In the genomic region with DNA sequence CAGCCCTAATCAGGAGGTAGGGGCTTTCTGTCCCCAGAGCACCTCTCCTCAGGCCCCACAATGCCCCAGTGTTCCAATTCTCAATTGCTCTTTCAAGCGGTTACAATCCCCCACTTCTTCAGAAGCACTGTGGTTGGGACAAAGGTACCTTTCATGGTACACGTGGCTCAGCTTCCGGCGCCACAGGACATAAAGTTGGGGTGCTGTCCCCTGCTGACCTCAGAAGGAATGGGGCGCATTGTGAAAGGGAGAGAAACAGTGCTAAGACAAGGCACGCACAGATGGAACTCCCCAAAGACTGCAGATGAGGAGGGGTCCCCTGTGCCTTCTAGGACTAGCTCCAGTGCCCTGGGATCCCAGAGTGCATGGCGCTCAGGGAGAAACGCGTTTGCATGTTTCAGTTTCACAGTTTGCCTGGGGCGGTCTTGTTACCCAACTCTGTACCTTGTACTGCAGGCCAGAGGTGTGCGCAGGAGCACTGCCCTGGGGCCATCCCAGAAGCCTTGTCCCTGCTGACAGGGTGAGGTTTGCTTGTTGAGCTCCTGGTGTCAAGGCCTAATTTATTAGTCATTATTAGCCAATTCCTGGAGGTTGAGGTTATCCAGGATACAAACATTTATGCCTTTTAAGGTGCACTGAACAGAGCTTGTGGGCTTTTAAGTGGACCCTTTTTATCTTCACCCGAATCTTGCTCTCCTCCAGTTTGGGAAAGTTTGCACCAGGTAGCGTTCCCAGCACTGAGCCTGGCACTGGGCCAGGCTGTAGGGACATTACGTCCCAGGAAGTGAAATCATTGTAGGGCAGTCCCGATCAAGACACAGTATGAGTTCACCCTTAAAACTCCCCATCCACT, we compare ENCODE assay signal across 14 cellular contexts. TPM values are rescaled to one million over a fixed set of nuclear protein-coding genes. Genes with fewer than 3 reads are reported as not detected.
DNase-seq lines count a peak whose midpoint lies in the region; ATAC-seq and TF ChIP-seq lines count a peak whose summit lies in the region.
"Had no signal": no experiment of that assay in that cellular context is flagged by ENCODE, and none has a peak within 500 bp of the region (broad histone marks: within the 10 kb centered on the region; RNA-seq: fewer than 3 reads in every experiment).

No MANE protein-coding gene starts in this region.

- H2AFZ ChIP-seq in KMS-11 (ENCODE audit: low read depth) (peak overlapping the region; percentile 14), mammary epithelial cell (ENCODE audit: low read depth, low read length) (no peak overlapping the region)

- intact Hi-C loops in mammary epithelial cell (cut with micrococcal nuclease), result no loop called here
- intact Hi-C loops in spleen (cut with DNase I; ENCODE audit: low total_unique reads), result no loop called here
- intact Hi-C loops in gastrocnemius medialis (cut with DNase I; ENCODE audit: low total_unique reads), result no loop called here

- H3K4me2 ChIP-seq in KMS-11, result peak overlapping the region; percentile 69
- H3K4me2 ChIP-seq in mammary epithelial cell (ENCODE audit: insufficient read depth, low read depth, low read length), result no peak overlapping the region

- H3K27me3 ChIP-seq in KMS-11 (ENCODE audit: insufficient read depth, low read depth), result no peaks in the 10 kb centered on the region
- no peaks in the 10 kb centered on the region for H3K27me3 ChIP-seq in mammary epithelial cell (ENCODE audit: insufficient read depth, low read length)
- H3K27me3 ChIP-seq in spleen (replicated peaks in 1 of 7), result no peaks in the 10 kb centered on the region
- peaks cover 0 to 7% (median 0%) of the 10 kb centered on the region in 3 donors for H3K27me3 ChIP-seq in gastrocnemius medialis

- H3K4me3 ChIP-seq in KMS-11 (IDR thresholded peaks at IDR 0.05; ENCODE audit: insufficient read depth, low read depth, low read length) (no peak overlapping the region), mammary epithelial cell (replicated peaks in 1 of 3; ENCODE audit: insufficient read depth in 1 of 3, low read depth in 2 of 3, low read length in 3 of 3) (no peak overlapping the region), spleen (no peak overlapping the region), gastrocnemius medialis (no peak overlapping the region)

- 49% methylated on average over 14 of the region's 15 CpGs for WGBS in mammary epithelial cell (ENCODE audit: low coverage, missing lambda C conversion rate)
- 84 to 91% (median 86%) methylated on average over 15 of the region's 15 CpGs for WGBS in spleen, 5 donors

- peak overlapping the region; percentile 83 for H3K9ac ChIP-seq in KMS-11
- H3K9ac ChIP-seq in mammary epithelial cell (ENCODE audit: insufficient read depth, low read length), result no peak overlapping the region

- H3K27ac ChIP-seq in KMS-11 (peak overlapping the region; percentile 96), mammary epithelial cell (ENCODE audit: insufficient read depth, low read depth, low read length) (no peak overlapping the region), spleen (peak overlapping the region in 1 of 8 donors; percentile 5), gastrocnemius medialis (no peak overlapping the region)

- in situ Hi-C loops in mammary epithelial cell (cut with MboI; ENCODE audit: low sequenced_read_pairs in 2 of 2), result no loop called here
- in situ Hi-C loops in gastrocnemius medialis (cut with MboI; ENCODE audit: low sequenced_read_pairs in 4 of 4), result no loop called here

- no TSS peak for BruUV-seq in mammary epithelial cell (replicated peaks; lab: Mats Ljungman, UMichigan)

- H3K79me2 ChIP-seq in KMS-11 (ENCODE audit: insufficient read depth, low read depth) (no peaks in the 10 kb centered on the region), mammary epithelial cell (ENCODE audit: insufficient read depth, low read length) (no peaks in the 10 kb centered on the region)

- CTCF ChIA-PET in mammary epithelial cell (lab: Charles Lee; ENCODE audit: low non-redundant PET), result no interaction called here

- dilution Hi-C loops in mammary epithelial cell (cut with HindIII; ENCODE audit: low sequenced_read_pairs), result no loop called here

- H3K4me1 ChIP-seq in KMS-11 (ENCODE audit: low read depth, poor library complexity, severe bottlenecking), result peaks cover 84% of the 10 kb centered on the region
- H3K4me1 ChIP-seq in mammary epithelial cell (ENCODE audit: insufficient read depth, low read length), result peaks cover 5% of the 10 kb centered on the region
- peaks cover 0 to 8% (median 0%) of the 10 kb centered on the region in 6 donors for H3K4me1 ChIP-seq in spleen
- peaks cover 3 to 6% of the 10 kb centered on the region in 2 donors for H3K4me1 ChIP-seq in gastrocnemius medialis

- H3K9me3 ChIP-seq in mammary epithelial cell (replicated peaks; ENCODE audit: insufficient read depth, low read length) (no peaks in the 10 kb centered on the region), spleen (no peaks in the 10 kb centered on the region), gastrocnemius medialis (no peaks in the 10 kb centered on the region)

- H4K20me1 ChIP-seq in KMS-11 (ENCODE audit: insufficient read depth) (no peaks in the 10 kb centered on the region), mammary epithelial cell (ENCODE audit: insufficient read depth, low read length) (no peaks in the 10 kb centered on the region)

- ATAC-seq in left lobe of liver (peak; percentile 88), GM18505 (IDR thresholded peaks at IDR 0.05; ENCODE audit: unreplicated experiment) (no peak), gastrocnemius medialis (no peak)

- DNase-seq in mammary epithelial cell (peak; percentile 16), left lobe of liver (ENCODE audit: low spot score) (peak; percentile 95), spleen (peak; percentile 50), SKM-1 treated with dmso at 0.1 percent for 144 hours (lab: John Stamatoyannopoulos, UW; ENCODE audit: unreplicated experiment) (no peak), gastrocnemius medialis (no peak), NCI-H748 treated with DMSO at 0.1 percent for 48 hours (lab: John Stamatoyannopoulos, UW) (no peak)
- DNase-seq: activated CD4-positive, alpha-beta memory T cell treated with anti-CD3 and anti-CD28 coated beads, Interleukin-2, amount 10 ng/mL, durations not matched to agents 7 days and 5 days; Karpas-422; OCI-M1; stimulated activated CD4-positive, alpha-beta T cell treated with anti-CD3 and anti-CD28 coated beads, Interleukin-4, amount 100 ng/mL, for 1 hour had no signal

- H3K36me3 ChIP-seq in KMS-11 (ENCODE audit: insufficient read depth), result no peaks in the 10 kb centered on the region
- H3K36me3 ChIP-seq in mammary epithelial cell (ENCODE audit: insufficient read depth, low read length), result no peaks in the 10 kb centered on the region
- no peaks in the 10 kb centered on the region for H3K36me3 ChIP-seq in spleen
- H3K36me3 ChIP-seq in gastrocnemius medialis, result no peaks in the 10 kb centered on the region

- TF ChIP-seq CTCF in KMS-11 (conservative IDR thresholded peaks at IDR 0.05; ENCODE audit: low read depth, low read length) (no peak), mammary epithelial cell (conservative IDR thresholded peaks at IDR 0.05 in 1 of 2, IDR thresholded peaks at IDR 0.05 in 1 of 2; ENCODE audit: extremely low read depth in 1 of 2, insufficient read depth in 1 of 2, low read depth in 1 of 2, low read length in 2 of 2) (no peak), spleen (IDR thresholded peaks at IDR 0.05 in 8 of 11, conservative IDR thresholded peaks at IDR 0.05 in 3 of 11) (no peak), gastrocnemius medialis (IDR thresholded peaks at IDR 0.05 in 4 of 5, conservative IDR thresholded peaks at IDR 0.05 in 1 of 5) (no peak)

- TF ChIP-seq POLR2A in spleen (IDR thresholded peaks at IDR 0.05), result no peak
- no peak for TF ChIP-seq POLR2A in GM18505 (IDR thresholded peaks at IDR 0.05; ENCODE audit: borderline replicate concordance, extremely low read depth, insufficient read depth, insufficient read length)
- no peak for TF ChIP-seq POLR2A in gastrocnemius medialis (IDR thresholded peaks at IDR 0.05)

RNA-seq across cellular contexts. Expression of a gene that starts 7.6 kb away (rescaled TPM):
- total RNA-seq in mammary epithelial cell, result under 1 TPM in 1 of 2 donors, not detected in 1; under 0.01 TPM
- not detected for polyA plus RNA-seq in mammary epithelial cell
- polyA minus RNA-seq in mammary epithelial cell, result not detected
- 66.3 TPM for total RNA-seq in left lobe of liver
- under 1 TPM in 5 of 7 donors, not detected in 2; 0.13 to 0.59 (median 0.36) TPM for total RNA-seq in spleen
- under 1 TPM; 0.03 to 0.17 (median 0.13) TPM for polyA plus RNA-seq in spleen
- total RNA-seq in gastrocnemius medialis, result not detected
- total RNA-seq: activated CD4-positive, alpha-beta memory T cell treated with anti-CD3 and anti-CD28 coated beads, Interleukin-2, amount 10 ng/mL, durations not matched to agents 7 days and 5 days; pulmonary artery endothelial cell; T-helper 1 cell treated with Interleukin-12 subunit alpha and Interleukin-12 subunit beta and Interleukin-4 antibody, amounts not matched to agents 30 ng/mL and 1 ng/mL, for 36 hours had no signal

RNA-seq across cellular contexts. Expression of a gene that starts 45.8 kb away (rescaled TPM):
- total RNA-seq in mammary epithelial cell (100 to 1,000 TPM; 130 to 159 TPM), left lobe of liver (243 TPM), spleen (100 to 1,000 TPM; 219 to 310 (median 291) TPM), gastrocnemius medialis (10 to 100 TPM; 29.5 to 82.8 (median 31.6) TPM)
- polyA plus RNA-seq in mammary epithelial cell (97.7 TPM), spleen (100 to 1,000 TPM; 102 to 168 (median 123) TPM)
- polyA minus RNA-seq in mammary epithelial cell, result 111 TPM

RNA-seq across cellular contexts. Expression of a gene that starts 55.7 kb away (rescaled TPM):
- total RNA-seq in mammary epithelial cell, result 10 to 100 TPM; 10.8 to 12.8 TPM
- polyA plus RNA-seq in mammary epithelial cell, result 2.5 TPM
- polyA minus RNA-seq in mammary epithelial cell, result 11.9 TPM
- 4.9 TPM for total RNA-seq in left lobe of liver
- 10 to 100 TPM; 21.1 to 41.0 (median 28.3) TPM for total RNA-seq in spleen
- 1 to 10 TPM; 2.0 to 3.7 (median 2.3) TPM for polyA plus RNA-seq in spleen
- total RNA-seq in gastrocnemius medialis, result 10 to 100 TPM in 2 of 4 donors, 1 to 10 TPM in 2; 5.9 to 11.4 (median 9.2) TPM

Comparison
In these comparisons a context has a peak if more than half of its experiments do, and no peak if none do; other contexts are left out.
1. DNase-seq: peak in mammary epithelial cell (single experiment), left lobe of liver (single experiment) and spleen (single experiment); none in SKM-1 treated with dmso at 0.1 percent for 144 hours (single experiment), gastrocnemius medialis (0 of 2) and NCI-H748 treated with DMSO at 0.1 percent for 48 hours (single experiment).
2. RNA of a gene that starts 7.6 kb away (total RNA-seq): 66.3 TPM in left lobe of liver (single experiment); 0.13 to 0.59 TPM in spleen, under 0.01 TPM in mammary epithelial cell and not detected in gastrocnemius medialis; every median in the first group is over 10 times any median in the second.